Comparison of ENCODE assay signal across 18 cellular contexts in genomic region chr2:28226558-28226957, GRCh38.
"Had no signal": no experiment of that assay in that cellular context is flagged by ENCODE, and none has a peak within 500 bp of the region (broad histone marks: within the 10 kb centered on the region; RNA-seq: fewer than 3 reads in every experiment).

No MANE protein-coding gene starts in this region.

- H3K36me3 ChIP-seq: heart right ventricle, neutrophil, tibial nerve, upper lobe of right lung had no signal

- H3K27me3 ChIP-seq: dorsolateral prefrontal cortex, heart right ventricle, neutrophil, spleen, testis, tibial nerve, upper lobe of right lung had no signal

- H3K4me3 ChIP-seq: dorsolateral prefrontal cortex, heart right ventricle, mucosa of descending colon, spleen, testis, tibial nerve, upper lobe of right lung had no signal

- H3K27ac ChIP-seq: heart right ventricle, neutrophil, spleen, testis, upper lobe of right lung had no signal

- DNase-seq: cortex of kidney; effector CD8-positive, alpha-beta T cell; heart right ventricle; hypothalamus; kidney glomerular epithelial cell; mucosa of descending colon; naive thymus-derived CD8-positive, alpha-beta T cell; right cardiac atrium; spleen; stimulated activated CD4-positive, alpha-beta T cell treated with anti-CD3 and anti-CD28 coated beads, Interleukin-15, amount 100 ng/mL, for 24 hours; stimulated activated CD4-positive, alpha-beta T cell treated with anti-CD3 and anti-CD28 coated beads, Interleukin-1b, Interleukin-23, amount 100 ng/mL, for 48 hours; stimulated activated CD4-positive, alpha-beta T cell treated with anti-CD3 and anti-CD28 coated beads, Interleukin-4, amount 100 ng/mL, for 24 hours; testis; upper lobe of right lung had no signal

- ATAC-seq: heart right ventricle; mucosa of descending colon; naive thymus-derived CD8-positive, alpha-beta T cell; right cardiac atrium; stimulated activated memory B cell treated with anti-CD40 and anti-IgM and Interleukin-4, amounts not matched to agents 10 μg/mL and 1 μg/mL and 100 μg/mL, for 72 hours; upper lobe of right lung had no signal

- H3K9me3 ChIP-seq: heart right ventricle, mucosa of descending colon, neutrophil, spleen, testis, tibial nerve, upper lobe of right lung had no signal
